2 cellular contexts compared by ENCODE assay signal in genomic region chrX:35439692-35440091, GRCh38.
A peak's percentile ranks its signal among the peaks of the same experiment; 100 is the strongest.
TF ChIP-seq lines count a peak whose summit lies in the region.

No MANE protein-coding gene starts in this region.

TF ChIP-seq in liver, 16 proteins besides CTCF, POLR2A, EP300 and RAD21 (continued from another document):
- TF ChIP-seq ZBTB33 (IDR thresholded peaks at IDR 0.05) (no peak), REST (IDR thresholded peaks at IDR 0.05) (peak; percentile 23), FOXA2 (IDR thresholded peaks at IDR 0.05) (peak; percentile 26), JUND (IDR thresholded peaks at IDR 0.05) (peak in 1 of 2 donors; percentile 39), EGR1 (IDR thresholded peaks at IDR 0.05; ENCODE audit: low read depth in 2 of 2) (peak in 1 of 2 donors; percentile 39)

TF ChIP-seq in HepG2, 621 proteins besides CTCF, POLR2A, EP300 and RAD21 (continued from another document):
- no peak for TF ChIP-seq ARID5B (CRISPR knock-in tag; IDR thresholded peaks at IDR 0.05)
